10 cellular contexts compared by ENCODE assay signal in the genomic region with DNA sequence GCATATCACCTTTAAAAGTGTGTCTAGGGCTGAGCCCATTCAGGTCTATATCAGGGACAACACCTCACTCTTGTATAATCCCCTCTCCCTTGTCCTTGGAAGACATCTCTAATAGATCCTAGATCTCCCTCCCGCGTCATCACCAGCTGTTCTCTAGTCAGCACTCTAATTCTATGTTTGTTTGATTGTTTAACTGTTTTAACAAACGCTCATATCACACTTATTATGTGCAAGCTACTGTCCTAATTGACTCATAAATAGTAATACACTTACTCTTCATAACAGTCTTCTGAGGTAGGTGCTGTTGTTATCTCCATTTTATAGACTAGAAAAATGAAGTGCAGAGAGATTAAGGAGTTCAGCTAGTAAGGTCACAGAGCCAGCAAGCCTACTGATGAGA. TPM values are rescaled to one million over a fixed set of nuclear protein-coding genes. Genes with fewer than 3 reads are reported as not detected.
DNase-seq lines count a peak whose midpoint lies in the region; ATAC-seq and TF ChIP-seq lines count a peak whose summit lies in the region.
"Had no signal": no experiment of that assay in that cellular context is flagged by ENCODE, and none has a peak within 500 bp of the region (broad histone marks: within the 10 kb centered on the region; RNA-seq: fewer than 3 reads in every experiment).

No MANE protein-coding gene starts in this region.

- H3K4me3 Mint-ChIP-seq in activated CD8-positive, alpha-beta T cell treated with anti-CD3 and anti-CD28 coated beads, Interleukin-2, amount 10 ng/mL, durations not matched to agents 7 days and 5 days: peak overlapping the region; percentile 27
- H3K4me3 Mint-ChIP-seq: nephron had no signal

- H3K27me3 Mint-ChIP-seq in activated CD8-positive, alpha-beta T cell treated with anti-CD3 and anti-CD28 coated beads, Interleukin-2, amount 10 ng/mL, durations not matched to agents 7 days and 5 days (ENCODE audit: low read depth): no peaks in the 10 kb centered on the region
- H3K27me3 Mint-ChIP-seq: central memory CD8-positive, alpha-beta T cell had no signal

- no peaks in the 10 kb centered on the region for H3K27me3 ChIP-seq in left ventricle myocardium inferior (ENCODE audit: low read depth)

- no peak overlapping the region for H3K27ac Mint-ChIP-seq in activated CD8-positive, alpha-beta T cell treated with anti-CD3 and anti-CD28 coated beads, Interleukin-2, amount 10 ng/mL, durations not matched to agents 7 days and 5 days

- intact Hi-C loops in Right ventricle myocardium inferior (cut with DNase I) (loop anchor here (5.0 kb wide), 1 partner anchor 165 kb away; no protein-coding TSS in a partner anchor), left ventricle myocardium inferior (cut with micrococcal nuclease) (loop anchor here (10.0 kb wide), 1 partner anchor 168 kb away; no protein-coding TSS in a partner anchor)

- H3K4me1 Mint-ChIP-seq in activated CD8-positive, alpha-beta T cell treated with anti-CD3 and anti-CD28 coated beads, Interleukin-2, amount 10 ng/mL, durations not matched to agents 7 days and 5 days (ENCODE audit: low read depth): peaks cover 40% of the 10 kb centered on the region

- H3K4me1 ChIP-seq in left ventricle myocardium inferior: peaks cover 19% of the 10 kb centered on the region

- no peak overlapping the region for H3K4me3 ChIP-seq in left ventricle myocardium inferior

- H3K9me3 Mint-ChIP-seq in activated CD8-positive, alpha-beta T cell treated with anti-CD3 and anti-CD28 coated beads, Interleukin-2, amount 10 ng/mL, durations not matched to agents 7 days and 5 days (ENCODE audit: insufficient read depth): no peaks in the 10 kb centered on the region
- H3K9me3 Mint-ChIP-seq: central memory CD8-positive, alpha-beta T cell; nephron had no signal

- H3K27ac ChIP-seq in left ventricle myocardium inferior (replicated peaks): no peak overlapping the region

- DNase-seq in Right ventricle myocardium inferior (ENCODE audit: missing footprints) (no peak), left ventricle myocardium inferior (no peak), NCI-H1092 (lab: John Stamatoyannopoulos, UW) (no peak), SKM-1 (lab: John Stamatoyannopoulos, UW; ENCODE audit: unreplicated experiment) (no peak), NCI-H1092 treated with DMSO at 0.1 percent for 48 hours (lab: John Stamatoyannopoulos, UW) (no peak), NAMALWA (ENCODE audit: low spot score) (no peak)
- no peak for DNase-seq in activated CD8-positive, alpha-beta T cell treated with anti-CD3 and anti-CD28 coated beads, Interleukin-2, amount 10 ng/mL, durations not matched to agents 7 days and 5 days

- no peaks in the 10 kb centered on the region for H3K36me3 ChIP-seq in left ventricle myocardium inferior

- TF ChIP-seq CTCF in left ventricle myocardium inferior (IDR thresholded peaks at IDR 0.05; ENCODE audit: borderline replicate concordance): no peak

- POLR2A ChIA-PET in activated CD8-positive, alpha-beta T cell treated with anti-CD3 and anti-CD28 coated beads, Interleukin-2, amount 10 ng/mL, durations not matched to agents 7 days and 5 days (lab: Charles Lee): interaction anchor here (0.8 to 2.6 kb wide), 10 partner anchors 21 to 117 kb away, joined by 3 to 20 read pairs (median 6); a partner anchor contains a TSS

- H3K36me3 Mint-ChIP-seq in activated CD8-positive, alpha-beta T cell treated with anti-CD3 and anti-CD28 coated beads, Interleukin-2, amount 10 ng/mL, durations not matched to agents 7 days and 5 days (ENCODE audit: low read depth): peaks cover 10% of the 10 kb centered on the region

- ATAC-seq in Right ventricle myocardium inferior (peak; percentile 9), HG02884 (IDR thresholded peaks at IDR 0.05; ENCODE audit: unreplicated experiment) (peak; percentile 27)
- no peak for ATAC-seq in activated CD8-positive, alpha-beta T cell treated with anti-CD3 and anti-CD28 coated beads, Interleukin-2, amount 10 ng/mL, durations not matched to agents 7 days and 5 days

- H3K9me3 ChIP-seq in left ventricle myocardium inferior (replicated peaks): no peaks in the 10 kb centered on the region

- CTCF ChIA-PET in activated CD8-positive, alpha-beta T cell treated with anti-CD3 and anti-CD28 coated beads, Interleukin-2, amount 10 ng/mL, durations not matched to agents 7 days and 5 days (lab: Charles Lee): interaction anchor here (0.7 to 28.3 kb wide), 47 partner anchors 9 to 537 kb away, joined by 3 to 442 read pairs (median 9); a partner anchor contains a TSS

RNA-seq across cellular contexts. Expression of a gene that starts 1.6 kb away (rescaled TPM):
- total RNA-seq in Right ventricle myocardium inferior: not detected
- total RNA-seq in left ventricle myocardium inferior: not detected
- total RNA-seq in activated CD8-positive, alpha-beta T cell treated with anti-CD3 and anti-CD28 coated beads, Interleukin-2, amount 10 ng/mL, durations not matched to agents 7 days and 5 days: 1 to 10 TPM; 2.2 to 3.2 TPM
